In the genomic region with DNA sequence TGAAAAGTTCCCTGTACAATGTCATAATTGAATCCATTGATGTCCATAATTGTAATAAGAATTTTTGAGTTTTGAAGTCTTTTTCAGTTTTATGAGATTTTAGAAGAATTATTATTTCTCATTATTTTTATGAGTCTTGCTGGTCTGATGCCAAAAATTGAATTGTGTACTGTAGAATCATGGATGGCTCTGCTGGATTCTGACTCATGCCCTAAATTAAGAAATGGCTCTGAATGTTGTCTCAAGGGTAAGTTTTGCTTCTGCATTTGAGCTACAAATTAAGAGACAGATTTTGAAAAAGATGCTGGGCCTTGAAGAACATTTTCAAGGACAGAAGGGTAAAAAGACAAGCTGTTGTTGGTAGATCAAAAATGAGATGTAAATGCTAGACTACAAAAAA, we compare ENCODE assay signal across 24 cellular contexts.
DNase-seq lines count a peak whose midpoint lies in the region; ATAC-seq and TF ChIP-seq lines count a peak whose summit lies in the region.
"Had no signal": no experiment of that assay in that cellular context is flagged by ENCODE, and none has a peak within 500 bp of the region (broad histone marks: within the 10 kb centered on the region; RNA-seq: fewer than 3 reads in every experiment).

No MANE protein-coding gene starts in this region.

- DNase-seq in SK-N-SH (no peak), left ventricle myocardium superior (no peak), stromal cell of bone marrow (ENCODE audit: low read depth) (peak; percentile 57), SW480 (ENCODE audit: low spot score) (no peak), glomerular visceral epithelial cell (ENCODE audit: extremely low spot score) (no peak)
- DNase-seq in stimulated activated CD8-positive, alpha-beta memory T cell treated with anti-CD3 and anti-CD28 coated beads, Interleukin-4, amount 100 ng/mL, for 48 hours = no peak
- DNase-seq: 8988T; activated CD4-positive, alpha-beta T cell treated with anti-CD3 and anti-CD28 coated beads for 4 hours; activated naive CD8-positive, alpha-beta T cell treated with anti-CD3 and anti-CD28 coated beads, Interleukin-2, amount 10 ng/mL, durations not matched to agents 7 days and 5 days; effector CD8-positive, alpha-beta T cell; natural killer cell; NCI-H1930; NCI-H226; posterior cingulate gyrus; stimulated activated CD4-positive, alpha-beta T cell treated with anti-CD3 and anti-CD28 coated beads, Interleukin-2, amount 100 ng/mL, for 48 hours; stomach; upper lobe of left lung had no signal

- H4K20me1 ChIP-seq in SK-N-SH (ENCODE audit: insufficient read depth) = no peaks in the 10 kb centered on the region
- H4K20me1 ChIP-seq: BLaER1 treated with 17β-estradiol and CSF1 and Interleukin-3, amounts not matched to agents 10 nM and 100 nM had no signal

- H3K79me2 ChIP-seq in SK-N-SH (ENCODE audit: insufficient read depth) = no peaks in the 10 kb centered on the region

- no peaks in the 10 kb centered on the region for H3K36me3 Mint-ChIP-seq in brain
- H3K36me3 Mint-ChIP-seq: activated naive CD8-positive, alpha-beta T cell treated with anti-CD3 and anti-CD28 coated beads, Interleukin-2, amount 10 ng/mL, durations not matched to agents 7 days and 5 days; IgD-negative memory B cell; natural killer cell had no signal

- H3K27me3 Mint-ChIP-seq in brain = no peaks in the 10 kb centered on the region
- H3K27me3 Mint-ChIP-seq: activated naive CD8-positive, alpha-beta T cell treated with anti-CD3 and anti-CD28 coated beads, Interleukin-2, amount 10 ng/mL, durations not matched to agents 7 days and 5 days had no signal

- H3K27ac ChIP-seq in SK-N-SH (ENCODE audit: low read depth in 2 of 2, low read length in 1 of 2) = peak overlapping the region in 1 of 2 experiments; percentile 16; a peak in 1 of 4 replicates
- H3K27ac ChIP-seq: cardiac muscle cell, stomach, upper lobe of left lung had no signal

- no peaks in the 10 kb centered on the region for H3K27me3 ChIP-seq in SK-N-SH (ENCODE audit: insufficient read depth)
- H3K27me3 ChIP-seq: BLaER1 treated with 17β-estradiol and CSF1 and Interleukin-3, amounts not matched to agents 10 nM and 100 nM; cardiac muscle cell; stomach; upper lobe of left lung had no signal

- H3K9me2 ChIP-seq in SK-N-SH = no peaks in the 10 kb centered on the region

- H3K36me3 ChIP-seq in SK-N-SH (replicated peaks in 1 of 2; ENCODE audit: control insufficient read depth in 1 of 2, insufficient read depth in 2 of 2, low read length in 1 of 2) = no peaks in the 10 kb centered on the region
- H3K36me3 ChIP-seq: BLaER1 treated with 17β-estradiol and CSF1 and Interleukin-3, amounts not matched to agents 10 nM and 100 nM; cardiac muscle cell; stomach; upper lobe of left lung had no signal

- no peaks in the 10 kb centered on the region; a peak in 2 of 4 replicates for H3K4me1 ChIP-seq in SK-N-SH (ENCODE audit: control insufficient read depth in 1 of 2, insufficient read depth in 2 of 2, low read depth in 1 of 2, low read length in 1 of 2)
- H3K4me1 ChIP-seq: upper lobe of left lung had no signal

- TF ChIP-seq EP300 in SK-N-SH (IDR thresholded peaks at IDR 0.05; ENCODE audit: borderline replicate concordance in 1 of 2, low read depth in 1 of 2, low read length in 1 of 2) = no peak

- H3K4me2 ChIP-seq in SK-N-SH = no peak overlapping the region

- no peak overlapping the region for H3K4me3 ChIP-seq in SK-N-SH (ENCODE audit: low read depth in 2 of 2, low read length in 1 of 2)
- H3K4me3 ChIP-seq: BLaER1 treated with 17β-estradiol and CSF1 and Interleukin-3, amounts not matched to agents 10 nM and 100 nM; cardiac muscle cell; skin epidermis; stomach; upper lobe of left lung had no signal

- TF ChIP-seq CTCF in SK-N-SH (IDR thresholded peaks at IDR 0.05) (no peak), brain (conservative IDR thresholded peaks at IDR 0.05) (no peak)

- no peak overlapping the region for H2AFZ ChIP-seq in SK-N-SH (ENCODE audit: low read depth)

- peaks cover 46% of the 10 kb centered on the region for H3K4me1 Mint-ChIP-seq in brain
- H3K4me1 Mint-ChIP-seq: IgD-negative memory B cell had no signal

- H3K4me3 Mint-ChIP-seq in brain = no peak overlapping the region
- H3K4me3 Mint-ChIP-seq: activated naive CD8-positive, alpha-beta T cell treated with anti-CD3 and anti-CD28 coated beads, Interleukin-2, amount 10 ng/mL, durations not matched to agents 7 days and 5 days; IgD-negative memory B cell; natural killer cell had no signal

- no peak for TF ChIP-seq RAD21 in SK-N-SH (IDR thresholded peaks at IDR 0.05; ENCODE audit: low read length)

- no peaks in the 10 kb centered on the region for H3F3A ChIP-seq in SK-N-SH (replicated peaks; ENCODE audit: insufficient read depth)

- H3K27ac Mint-ChIP-seq in brain = peak overlapping the region in 3 of 5 experiments; percentile 9 to 77 (median 51)
- H3K27ac Mint-ChIP-seq: activated naive CD8-positive, alpha-beta T cell treated with anti-CD3 and anti-CD28 coated beads, Interleukin-2, amount 10 ng/mL, durations not matched to agents 7 days and 5 days; IgD-negative memory B cell; natural killer cell had no signal

- H3K9ac ChIP-seq in SK-N-SH = no peak overlapping the region
- H3K9ac ChIP-seq: BLaER1 treated with 17β-estradiol and CSF1 and Interleukin-3, amounts not matched to agents 10 nM and 100 nM had no signal

- ATAC-seq in SK-N-SH treated with all-trans-retinoic acid at 6 μM for 48 hours (no peak), left ventricle myocardium superior (peak; percentile 58)
- ATAC-seq: HCT116, natural killer cell had no signal

- intact Hi-C loops in left ventricle myocardium superior (cut with micrococcal nuclease) = loop anchor here (10.0 kb wide), 1 partner anchor 175 kb away; no protein-coding TSS in a partner anchor

- POLR2A ChIA-PET in SK-N-SH (lab: Yijun Ruan, JAX) = no interaction called here

- H3K9me3 Mint-ChIP-seq in brain = no peaks in the 10 kb centered on the region
- H3K9me3 Mint-ChIP-seq: activated naive CD8-positive, alpha-beta T cell treated with anti-CD3 and anti-CD28 coated beads, Interleukin-2, amount 10 ng/mL, durations not matched to agents 7 days and 5 days; natural killer cell had no signal

- CTCF ChIA-PET in SK-N-SH (lab: Yijun Ruan, JAX) = interaction anchor here (0.9 kb wide), 1 partner anchor 105 kb away, joined by 3 read pairs; no protein-coding TSS in a partner anchor

- H3K9me3 ChIP-seq in SK-N-SH = no peaks in the 10 kb centered on the region
- H3K9me3 ChIP-seq: BLaER1 treated with 17β-estradiol and CSF1 and Interleukin-3, amounts not matched to agents 10 nM and 100 nM; stomach; upper lobe of left lung had no signal

TF ChIP-seq in SK-N-SH treated with all-trans-retinoic acid at 6 μM for 48 hours, 23 proteins besides CTCF, POLR2A, EP300 and RAD21:
- TF ChIP-seq ISL1 (CRISPR knock-in tag; IDR thresholded peaks at IDR 0.05) (peak; percentile 69), ZFP30 (CRISPR knock-in tag; IDR thresholded peaks at IDR 0.05) (no peak)

TF ChIP-seq in SK-N-SH, 30 proteins besides CTCF, POLR2A, EP300 and RAD21 (continues in another document):
- TF ChIP-seq MEF2A (IDR thresholded peaks at IDR 0.05; ENCODE audit: borderline replicate concordance, low read depth) = no peak
- TF ChIP-seq CHD2 (IDR thresholded peaks at IDR 0.05; ENCODE audit: low read length, partially characterized antibody) = no peak
- no peak for TF ChIP-seq FOXM1 (IDR thresholded peaks at IDR 0.05; ENCODE audit: low read depth)
- TF ChIP-seq SMC3 (IDR thresholded peaks at IDR 0.05; ENCODE audit: low read depth, low read length) = no peak
- TF ChIP-seq, protein P1, sequence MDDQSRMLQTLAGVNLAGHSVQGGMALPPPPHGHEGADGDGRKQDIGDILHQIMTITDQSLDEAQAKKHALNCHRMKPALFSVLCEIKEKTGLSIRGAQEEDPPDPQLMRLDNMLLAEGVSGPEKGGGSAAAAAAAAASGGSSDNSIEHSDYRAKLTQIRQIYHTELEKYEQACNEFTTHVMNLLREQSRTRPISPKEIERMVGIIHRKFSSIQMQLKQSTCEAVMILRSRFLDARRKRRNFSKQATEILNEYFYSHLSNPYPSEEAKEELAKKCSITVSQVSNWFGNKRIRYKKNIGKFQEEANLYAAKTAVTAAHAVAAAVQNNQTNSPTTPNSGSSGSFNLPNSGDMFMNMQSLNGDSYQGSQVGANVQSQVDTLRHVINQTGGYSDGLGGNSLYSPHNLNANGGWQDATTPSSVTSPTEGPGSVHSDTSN (IDR thresholded peaks at IDR 0.05) = no peak
- TF ChIP-seq FOSL2 (IDR thresholded peaks at IDR 0.05; ENCODE audit: borderline replicate concordance, low read depth) = no peak
- no peak for TF ChIP-seq MXI1 (IDR thresholded peaks at IDR 0.05; ENCODE audit: low read depth, low read length)
- TF ChIP-seq RXRA (IDR thresholded peaks at IDR 0.05; ENCODE audit: borderline replicate concordance, low read depth) = no peak
- TF ChIP-seq JUND (IDR thresholded peaks at IDR 0.05) = no peak
- TF ChIP-seq POLR2AphosphoS5 (IDR thresholded peaks at IDR 0.05; ENCODE audit: low read depth, low read length) = no peak
- TF ChIP-seq, protein P2, sequence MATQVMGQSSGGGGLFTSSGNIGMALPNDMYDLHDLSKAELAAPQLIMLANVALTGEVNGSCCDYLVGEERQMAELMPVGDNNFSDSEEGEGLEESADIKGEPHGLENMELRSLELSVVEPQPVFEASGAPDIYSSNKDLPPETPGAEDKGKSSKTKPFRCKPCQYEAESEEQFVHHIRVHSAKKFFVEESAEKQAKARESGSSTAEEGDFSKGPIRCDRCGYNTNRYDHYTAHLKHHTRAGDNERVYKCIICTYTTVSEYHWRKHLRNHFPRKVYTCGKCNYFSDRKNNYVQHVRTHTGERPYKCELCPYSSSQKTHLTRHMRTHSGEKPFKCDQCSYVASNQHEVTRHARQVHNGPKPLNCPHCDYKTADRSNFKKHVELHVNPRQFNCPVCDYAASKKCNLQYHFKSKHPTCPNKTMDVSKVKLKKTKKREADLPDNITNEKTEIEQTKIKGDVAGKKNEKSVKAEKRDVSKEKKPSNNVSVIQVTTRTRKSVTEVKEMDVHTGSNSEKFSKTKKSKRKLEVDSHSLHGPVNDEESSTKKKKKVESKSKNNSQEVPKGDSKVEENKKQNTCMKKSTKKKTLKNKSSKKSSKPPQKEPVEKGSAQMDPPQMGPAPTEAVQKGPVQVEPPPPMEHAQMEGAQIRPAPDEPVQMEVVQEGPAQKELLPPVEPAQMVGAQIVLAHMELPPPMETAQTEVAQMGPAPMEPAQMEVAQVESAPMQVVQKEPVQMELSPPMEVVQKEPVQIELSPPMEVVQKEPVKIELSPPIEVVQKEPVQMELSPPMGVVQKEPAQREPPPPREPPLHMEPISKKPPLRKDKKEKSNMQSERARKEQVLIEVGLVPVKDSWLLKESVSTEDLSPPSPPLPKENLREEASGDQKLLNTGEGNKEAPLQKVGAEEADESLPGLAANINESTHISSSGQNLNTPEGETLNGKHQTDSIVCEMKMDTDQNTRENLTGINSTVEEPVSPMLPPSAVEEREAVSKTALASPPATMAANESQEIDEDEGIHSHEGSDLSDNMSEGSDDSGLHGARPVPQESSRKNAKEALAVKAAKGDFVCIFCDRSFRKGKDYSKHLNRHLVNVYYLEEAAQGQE (IDR thresholded peaks at IDR 0.05; ENCODE audit: low read depth, low read length) = no peak
